8 cellular contexts compared by ENCODE assay signal in genomic region chr4:184277010-184277409, GRCh38. TPM values are rescaled to one million over a fixed set of nuclear protein-coding genes. Genes with fewer than 3 reads are reported as not detected.
"Had no signal": no experiment of that assay in that cellular context is flagged by ENCODE, and none has a peak within 500 bp of the region (broad histone marks: within the 10 kb centered on the region; RNA-seq: fewer than 3 reads in every experiment).

No MANE protein-coding gene starts in this region.

RNA-seq across cellular contexts. Expression of gene ENPP6, which starts 59.3 kb away (rescaled TPM):
- total RNA-seq: chondrocyte, endothelial cell of umbilical vein, epithelial cell of proximal tubule, fibroblast of villous mesenchyme, foreskin keratinocyte, left ventricle myocardium superior, lung microvascular endothelial cell, mononuclear cell had no signal
